ENCODE assay signal across 12 cellular contexts in genomic region chr12:13223176-13223806, GRCh38. TPM values are rescaled to one million over a fixed set of nuclear protein-coding genes. Genes with fewer than 3 reads are reported as not detected.
DNase-seq lines count a peak whose midpoint lies in the region; TF ChIP-seq lines count a peak whose summit lies in the region.
"Had no signal": no experiment of that assay in that cellular context is flagged by ENCODE, and none has a peak within 500 bp of the region (broad histone marks: within the 10 kb centered on the region; RNA-seq: fewer than 3 reads in every experiment).

No MANE protein-coding gene starts in this region.

- 42% methylated on average over 5 of the region's 5 CpGs for WGBS in suprapubic skin

- no peak for TF ChIP-seq POLR2A in suprapubic skin (IDR thresholded peaks at IDR 0.05)

- no peaks in the 10 kb centered on the region for H3K9me3 ChIP-seq in suprapubic skin

- H3K4me1 ChIP-seq in suprapubic skin: peaks cover 25% of the 10 kb centered on the region

- H3K27me3 ChIP-seq in suprapubic skin: no peaks in the 10 kb centered on the region

- DNase-seq in DMS 273 (lab: John Stamatoyannopoulos, UW; ENCODE audit: unreplicated experiment) (peak; percentile 6), DMS 273 treated with DMSO at 0.1 percent for 48 hours (lab: John Stamatoyannopoulos, UW) (no peak), NCI-H526 (lab: John Stamatoyannopoulos, UW) (peak; percentile 26 to 63), epithelial cell of proximal tubule (ENCODE audit: low read depth) (peak; percentile 33), suprapubic skin (ENCODE audit: low spot score in 2 of 2) (no peak), NCI-H1436 (lab: John Stamatoyannopoulos, UW) (no peak), superior temporal gyrus (ENCODE audit: extremely low spot score) (no peak), D341Med (ENCODE audit: low spot score) (no peak)
- DNase-seq: 8988T; activated CD8-positive, alpha-beta memory T cell treated with anti-CD3 and anti-CD28 coated beads, Interleukin-2, amount 10 ng/mL, durations not matched to agents 7 days and 5 days; naive thymus-derived CD4-positive, alpha-beta T cell; NCI-H2029 treated with DMSO at 0.1 percent for 48 hours had no signal

- H3K36me3 ChIP-seq in suprapubic skin: peaks cover 6% of the 10 kb centered on the region

- H3K27ac ChIP-seq in suprapubic skin: peak overlapping the region; percentile 7

- TF ChIP-seq CTCF in epithelial cell of proximal tubule (conservative IDR thresholded peaks at IDR 0.05; ENCODE audit: low read depth, low read length) (no peak), suprapubic skin (IDR thresholded peaks at IDR 0.05) (no peak)

- TF ChIP-seq EP300 in suprapubic skin (IDR thresholded peaks at IDR 0.05): no peak

- no peak overlapping the region for H3K4me3 ChIP-seq in epithelial cell of proximal tubule (ENCODE audit: low read depth, low read length)
- H3K4me3 ChIP-seq in suprapubic skin: no peak overlapping the region

RNA-seq across cellular contexts. Expression of gene EMP1, which starts 26.8 kb away (rescaled TPM):
- 117 and 166 TPM in 2 replicates for total RNA-seq in epithelial cell of proximal tubule
- total RNA-seq in suprapubic skin: 1,000 to 10,000 TPM in 2 of 4 donors, 100 to 1,000 TPM in 2; 569 to 2,226 (median 1,259) TPM

Comparison
In these comparisons a context has a peak if more than half of its experiments do, and no peak if none do; other contexts are left out.
1. DNase-seq: peak in DMS 273 (single experiment), NCI-H526 (2 of 2) and epithelial cell of proximal tubule (single experiment); none in DMS 273 treated with DMSO at 0.1 percent for 48 hours (single experiment), suprapubic skin (0 of 2), NCI-H1436 (single experiment), superior temporal gyrus (single experiment) and D341Med (single experiment).